In genomic region chr6:44278316-44278715, GRCh38 we compare ENCODE assay signal across 1 cellular context.
TF ChIP-seq lines count a peak whose summit lies in the region.

No MANE protein-coding gene starts in this region.

TF ChIP-seq in H1, 55 proteins besides CTCF, POLR2A, EP300 and RAD21:
- no peak for TF ChIP-seq JUN (IDR thresholded peaks at IDR 0.05; ENCODE audit: low read depth, low read length)
- no peak for TF ChIP-seq CBX5 (IDR thresholded peaks at IDR 0.05; ENCODE audit: low read depth, low read length)
